ENCODE assay signal across 9 cellular contexts in genomic region chr22:36304429-36304828, GRCh38. TPM values are rescaled to one million over a fixed set of nuclear protein-coding genes. Genes with fewer than 3 reads are reported as not detected.
DNase-seq lines count a peak whose midpoint lies in the region; TF ChIP-seq lines count a peak whose summit lies in the region.
"Had no signal": no experiment of that assay in that cellular context is flagged by ENCODE, and none has a peak within 500 bp of the region (broad histone marks: within the 10 kb centered on the region; RNA-seq: fewer than 3 reads in every experiment).

No MANE protein-coding gene starts in this region.

- WGBS in esophagus muscularis mucosa = 49% methylated on average over 10 of the region's 10 CpGs
- WGBS in smooth muscle cell (ENCODE audit: low lambda C conversion rate) = 95% methylated on average over 10 of the region's 10 CpGs

- POLR2A ChIA-PET in RWPE1 (lab: Yijun Ruan, JAX; ENCODE audit: low non-redundant PET) = no interaction called here

- H3K27ac ChIP-seq in RWPE1 (peak overlapping the region; percentile 69), esophagus muscularis mucosa (replicated peaks in 1 of 4) (peak overlapping the region; percentile 78 to 89 (median 84)), smooth muscle cell (ENCODE audit: low read depth) (peak overlapping the region; percentile 43)

- no peak overlapping the region for H2AFZ ChIP-seq in smooth muscle cell (ENCODE audit: low read depth)

- no peaks in the 10 kb centered on the region for H3K27me3 ChIP-seq in esophagus muscularis mucosa
- H3K27me3 ChIP-seq in smooth muscle cell (ENCODE audit: low read depth) = no peaks in the 10 kb centered on the region
- H3K27me3 ChIP-seq: adrenal gland had no signal

- H3K9me3 ChIP-seq in esophagus muscularis mucosa (no peaks in the 10 kb centered on the region), smooth muscle cell (replicated peaks; ENCODE audit: low read depth) (no peaks in the 10 kb centered on the region)
- H3K9me3 ChIP-seq: adrenal gland had no signal

- TF ChIP-seq EP300 in esophagus muscularis mucosa (IDR thresholded peaks at IDR 0.05) = no peak

- H3K36me3 ChIP-seq in esophagus muscularis mucosa = peaks cover 96 to 100% (median 99%) of the 10 kb centered on the region in 4 donors
- peaks cover 40% of the 10 kb centered on the region for H3K36me3 ChIP-seq in smooth muscle cell (ENCODE audit: low read depth)

- no peak overlapping the region for H3K4me2 ChIP-seq in smooth muscle cell

- H3K9ac ChIP-seq in smooth muscle cell (ENCODE audit: low read depth) = no peak overlapping the region

- TF ChIP-seq CTCF in RWPE1 (conservative IDR thresholded peaks at IDR 0.05; ENCODE audit: low read depth) (no peak), esophagus muscularis mucosa (IDR thresholded peaks at IDR 0.05) (no peak), smooth muscle cell (IDR thresholded peaks at IDR 0.05; ENCODE audit: borderline replicate concordance, insufficient read depth, poor library complexity, severe bottlenecking) (no peak)

- peaks cover 0 to 76% (median 61%) of the 10 kb centered on the region in 4 donors for H3K4me1 ChIP-seq in esophagus muscularis mucosa
- H3K4me1 ChIP-seq in smooth muscle cell (ENCODE audit: low read depth) = no peaks in the 10 kb centered on the region
- H3K4me1 ChIP-seq: adrenal gland had no signal

- intact Hi-C loops in esophagus muscularis mucosa (cut with DNase I) = no loop called here

- no peak overlapping the region for H3K4me3 ChIP-seq in esophagus muscularis mucosa
- H3K4me3 ChIP-seq in smooth muscle cell = no peak overlapping the region
- H3K4me3 ChIP-seq: adrenal gland had no signal

- DNase-seq in ELF-1 (ENCODE audit: low read depth, low spot score) (peak; percentile 15), RWPE1 (ENCODE audit: low spot score) (no peak), esophagus muscularis mucosa (ENCODE audit: extremely low spot score) (no peak), smooth muscle cell (lab: John Stamatoyannopoulos, UW; ENCODE audit: unreplicated experiment) (no peak), Ammon's horn (ENCODE audit: low spot score) (no peak), SHP77 (lab: John Stamatoyannopoulos, UW) (no peak)
- DNase-seq in stimulated activated CD4-positive, alpha-beta T cell treated with anti-CD3 and anti-CD28 coated beads, Interleukin-4, amount 100 ng/mL, for 4 hours = no peak
- DNase-seq: adrenal gland, GF-D8 had no signal

- H3F3A ChIP-seq in smooth muscle cell (ENCODE audit: low read depth) = peaks cover 65% of the 10 kb centered on the region

- peaks cover 97% of the 10 kb centered on the region for H4K20me1 ChIP-seq in smooth muscle cell (ENCODE audit: low read depth)

- H3K79me2 ChIP-seq in smooth muscle cell (ENCODE audit: low read depth) = peaks cover 72% of the 10 kb centered on the region

- no peak for TF ChIP-seq POLR2A in esophagus muscularis mucosa (IDR thresholded peaks at IDR 0.05; ENCODE audit: low read depth)

- CTCF ChIA-PET in RWPE1 (lab: Yijun Ruan, JAX) = no interaction called here

RNA-seq across cellular contexts. Expression of gene APOL1, which starts 51.5 kb away (rescaled TPM):
- total RNA-seq in esophagus muscularis mucosa = 10 to 100 TPM; 19.0 to 48.8 (median 28.0) TPM
- not detected in 2 replicates for total RNA-seq in smooth muscle cell
- 0.62 and 4.9 TPM in 2 replicates for polyA plus RNA-seq in smooth muscle cell

Comparison
In these comparisons a context has a peak if more than half of its experiments do, and no peak if none do; other contexts are left out.
1. RNA of gene APOL1, which starts 51.5 kb away (total RNA-seq): 19.0 to 48.8 TPM in esophagus muscularis mucosa; not detected in smooth muscle cell; every median in the first group is over 10 times any median in the second.
2. Peak in every context shown above with its lines, with median percentiles within 50 percentile points of each other: H3K27ac ChIP-seq.